In the genomic region with DNA sequence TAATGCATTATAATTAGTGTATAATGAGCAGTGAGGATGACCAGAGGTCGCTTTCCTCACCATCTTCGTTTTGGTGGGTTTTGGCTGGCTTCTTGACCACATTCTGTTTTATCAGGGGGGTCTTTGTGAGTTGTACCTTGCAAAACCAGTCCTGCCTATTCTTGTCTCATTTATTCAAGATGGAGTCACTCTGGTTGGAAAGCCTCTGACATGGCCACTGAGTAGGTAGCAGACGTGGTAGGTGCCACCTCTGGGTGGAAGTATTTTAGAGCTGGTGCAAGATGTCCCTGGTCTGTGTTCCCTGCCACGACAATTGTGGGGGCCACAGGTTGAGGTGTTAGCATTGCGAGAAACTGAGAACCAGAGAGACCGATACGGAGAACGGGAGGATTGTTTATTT, we compare ENCODE assay signal across 1 cellular context.
TF ChIP-seq lines count a peak whose summit lies in the region.

No MANE protein-coding gene starts in this region.

TF ChIP-seq in IMR-90, 13 proteins besides CTCF, POLR2A, EP300 and RAD21:
- TF ChIP-seq CEBPB (IDR thresholded peaks at IDR 0.05; ENCODE audit: low read depth, low read length) = no peak
- TF ChIP-seq FOS (IDR thresholded peaks at IDR 0.05; ENCODE audit: low read depth, low read length) = no peak
- TF ChIP-seq MAFK (IDR thresholded peaks at IDR 0.05; ENCODE audit: low read depth, low read length) = no peak
- TF ChIP-seq MXI1 (IDR thresholded peaks at IDR 0.05; ENCODE audit: borderline replicate concordance, low read depth, low read length) = no peak
- TF ChIP-seq RCOR1 (IDR thresholded peaks at IDR 0.05; ENCODE audit: insufficient replicate concordance, low read length) = no peak
- TF ChIP-seq SMC3 (IDR thresholded peaks at IDR 0.05; ENCODE audit: low read depth, low read length) = no peak
- no peak for TF ChIP-seq MAZ (IDR thresholded peaks at IDR 0.05; ENCODE audit: borderline replicate concordance, low read depth, low read length)
- TF ChIP-seq, protein P1, sequence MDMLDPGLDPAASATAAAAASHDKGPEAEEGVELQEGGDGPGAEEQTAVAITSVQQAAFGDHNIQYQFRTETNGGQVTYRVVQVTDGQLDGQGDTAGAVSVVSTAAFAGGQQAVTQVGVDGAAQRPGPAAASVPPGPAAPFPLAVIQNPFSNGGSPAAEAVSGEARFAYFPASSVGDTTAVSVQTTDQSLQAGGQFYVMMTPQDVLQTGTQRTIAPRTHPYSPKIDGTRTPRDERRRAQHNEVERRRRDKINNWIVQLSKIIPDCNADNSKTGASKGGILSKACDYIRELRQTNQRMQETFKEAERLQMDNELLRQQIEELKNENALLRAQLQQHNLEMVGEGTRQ (IDR thresholded peaks at IDR 0.05; ENCODE audit: low read depth, low read length) = no peak
- TF ChIP-seq RFX5 (IDR thresholded peaks at IDR 0.05; ENCODE audit: low read depth, low read length) = no peak
